7 cellular contexts compared by ENCODE assay signal in genomic region chr15:99249270-99249817, GRCh38. TPM values are rescaled to one million over a fixed set of nuclear protein-coding genes. Genes with fewer than 3 reads are reported as not detected.
DNase-seq lines count a peak whose midpoint lies in the region; ATAC-seq, FAIRE-seq and TF ChIP-seq lines count a peak whose summit lies in the region.

TSS of gene TTC23 (minus strand) at chr15:99249581. CDS start at chr15:99228712, 20,869 bp downstream.

- H3K9me2 ChIP-seq in GM23248 (ENCODE audit: insufficient read depth): no peaks in the 10 kb centered on the region

- 0 to 1% methylated on average over 12 of the region's 12 CpGs for WGBS in GM23248 (ENCODE audit: low coverage in 1 of 2, low lambda C conversion rate in 2 of 2, missing lambda C conversion rate in 2 of 2), 2 experiments
- WGBS in mesendoderm (ENCODE audit: extremely low coverage, insufficient coverage, low lambda C conversion rate): no CpG with 5 or more reads among the region's 12 CpGs
- WGBS in tibial nerve, 2 donors: 2 to 3% methylated on average over 12 of the region's 12 CpGs

- H4K5ac ChIP-seq in mesendoderm (ENCODE audit: low read length): no peak within 1 kb of the TSS

- H3K4me1 ChIP-seq in GM23248 (ENCODE audit: insufficient read depth) (peaks cover 31% of the 10 kb centered on the region), mesendoderm (ENCODE audit: control insufficient read depth, low read depth, low read length) (peaks cover 2% of the 10 kb centered on the region), tibial nerve (peaks cover 0 to 44% (median 12%) of the 10 kb centered on the region in 4 donors)

- no peak within 1 kb of the TSS for H3K18ac ChIP-seq in mesendoderm (ENCODE audit: low read length)

- no peak within 1 kb of the TSS for H3K23ac ChIP-seq in mesendoderm (ENCODE audit: low read length)

- H2BK15ac ChIP-seq in mesendoderm (replicated peaks; ENCODE audit: low read depth): no peak within 1 kb of the TSS

- H3K4me3 ChIP-seq in GM23248: peak within 1 kb of the TSS; percentile 99
- H3K4me3 ChIP-seq in mesendoderm (ENCODE audit: low read length): peak within 1 kb of the TSS; percentile 43
- peak within 1 kb of the TSS; percentile 44 to 95 (median 89) for H3K4me3 ChIP-seq in tibial nerve

- peak within 1 kb of the TSS; percentile 48 for H2BK120ac ChIP-seq in mesendoderm (ENCODE audit: low read depth, low read length)

- FAIRE-seq in RCC 7860 (lab: Jason Lieb, UNC) (peak; percentile 93), endometrium (lab: Jason Lieb, UNC) (peak; percentile 94)

- H3K9me3 ChIP-seq in GM23248 (ENCODE audit: low read depth) (no peaks in the 10 kb centered on the region), tibial nerve (no peaks in the 10 kb centered on the region)

- peak; percentile 90 for DNase-seq in GM23248
- DNase-seq in RCC 7860 (ENCODE audit: low spot score): peak; percentile 77
- DNase-seq in mesendoderm: peak; percentile 92
- peak in 1 of 2 donors; percentile 50 for DNase-seq in tibial nerve (ENCODE audit: low spot score in 2 of 2)
- DNase-seq in NCI-H1105 treated with DMSO at 0.1 percent for 48 hours (lab: John Stamatoyannopoulos, UW): no peak

- peak within 1 kb of the TSS; percentile 75 for H3K56ac ChIP-seq in mesendoderm (ENCODE audit: low read length)

- TF ChIP-seq CTCF in tibial nerve (IDR thresholded peaks at IDR 0.05): no peak

- peaks cover 4% of the 10 kb centered on the region for H3K79me1 ChIP-seq in mesendoderm (ENCODE audit: low read length)

- H3K4ac ChIP-seq in mesendoderm (ENCODE audit: low read depth, low read length): peak within 1 kb of the TSS; percentile 0

- H3K4me2 ChIP-seq in GM23248 (ENCODE audit: unreplicated experiment) (peak within 1 kb of the TSS; percentile 95), mesendoderm (ENCODE audit: low read length) (peak within 1 kb of the TSS; percentile 67)

- no peaks in the 10 kb centered on the region for H4K20me1 ChIP-seq in GM23248 (ENCODE audit: insufficient read depth)

- H3K79me2 ChIP-seq in GM23248 (ENCODE audit: insufficient read depth): peaks cover 59% of the 10 kb centered on the region
- peaks cover 5% of the 10 kb centered on the region for H3K79me2 ChIP-seq in mesendoderm (ENCODE audit: control insufficient read depth, insufficient read depth, low read length)

- H3F3A ChIP-seq in GM23248 (ENCODE audit: insufficient read depth): peaks cover 33% of the 10 kb centered on the region

- H2AFZ ChIP-seq in GM23248: peak within 1 kb of the TSS; percentile 98

- TF ChIP-seq POLR2A in tibial nerve (IDR thresholded peaks at IDR 0.05): peak in 1 of 2 donors; percentile 64

- no peaks in the 10 kb centered on the region for H3K27me3 ChIP-seq in GM23248 (replicated peaks; ENCODE audit: insufficient read depth)
- H3K27me3 ChIP-seq in mesendoderm (ENCODE audit: insufficient read depth, low read length, poor library complexity): no peaks in the 10 kb centered on the region
- H3K27me3 ChIP-seq in tibial nerve: no peaks in the 10 kb centered on the region

- in situ Hi-C loops in GM23248 (cut with MboI): no loop called here

- no peak for ATAC-seq in GM21390 (IDR thresholded peaks at IDR 0.05; ENCODE audit: unreplicated experiment)

- no peak within 1 kb of the TSS for H4K8ac ChIP-seq in mesendoderm (ENCODE audit: low read depth, low read length)

- peak in 1 of 2 donors; percentile 80 for TF ChIP-seq EP300 in tibial nerve (IDR thresholded peaks at IDR 0.05)

- peak within 1 kb of the TSS; percentile 92 for H3K9ac ChIP-seq in GM23248
- peak within 1 kb of the TSS; percentile 70 for H3K9ac ChIP-seq in mesendoderm (ENCODE audit: low read length)

- no peak within 1 kb of the TSS for H2AK5ac ChIP-seq in mesendoderm (ENCODE audit: low read length)

- H2BK5ac ChIP-seq in mesendoderm (ENCODE audit: low read length): no peak within 1 kb of the TSS

- H3K36me3 ChIP-seq in GM23248 (ENCODE audit: low read depth) (0 out of 2 replicates have a peak, but pooled peaks cover 7% of the 10 kb centered on the region), mesendoderm (ENCODE audit: control insufficient read depth, insufficient read depth, low read length) (no peaks in the 10 kb centered on the region), tibial nerve (peaks cover 0 to 5% (median 0%) of the 10 kb centered on the region in 3 donors)

- H3K27ac ChIP-seq in GM23248: peak within 1 kb of the TSS; percentile 86
- H3K27ac ChIP-seq in mesendoderm (ENCODE audit: low read depth, low read length): no peak within 1 kb of the TSS
- peak within 1 kb of the TSS; percentile 82 to 95 (median 88) for H3K27ac ChIP-seq in tibial nerve

RNA-seq across cellular contexts. Expression of gene TTC23, which starts in this region (rescaled TPM):
- total RNA-seq in GM23248 (2014; rRNA removed; shearing (Covaris generic)): 18.6 and 21.0 TPM in 2 replicates
- polyA plus RNA-seq in GM23248 (2016; fragmentation: Nextera tagmentation; extraction: Ambion mirVana): 10.0 and 10.8 TPM in 2 replicates
- 12.7 TPM for polyA plus RNA-seq in mesendoderm (2013, experiment 1 of 2)
- 12.5 TPM for polyA plus RNA-seq in mesendoderm (2013, experiment 2 of 2)
- total RNA-seq in tibial nerve: 10 to 100 TPM; 19.3 to 59.2 (median 25.7) TPM

Comparison
In these comparisons a context has a peak if more than half of its experiments do, and no peak if none do; other contexts are left out.
1. H3K4me3 ChIP-seq: peak in every context shown above with its lines; median percentile 99 in GM23248; 89 in tibial nerve; 43 in mesendoderm.